Comparison of ENCODE assay signal across 1 cellular context in the genomic region with DNA sequence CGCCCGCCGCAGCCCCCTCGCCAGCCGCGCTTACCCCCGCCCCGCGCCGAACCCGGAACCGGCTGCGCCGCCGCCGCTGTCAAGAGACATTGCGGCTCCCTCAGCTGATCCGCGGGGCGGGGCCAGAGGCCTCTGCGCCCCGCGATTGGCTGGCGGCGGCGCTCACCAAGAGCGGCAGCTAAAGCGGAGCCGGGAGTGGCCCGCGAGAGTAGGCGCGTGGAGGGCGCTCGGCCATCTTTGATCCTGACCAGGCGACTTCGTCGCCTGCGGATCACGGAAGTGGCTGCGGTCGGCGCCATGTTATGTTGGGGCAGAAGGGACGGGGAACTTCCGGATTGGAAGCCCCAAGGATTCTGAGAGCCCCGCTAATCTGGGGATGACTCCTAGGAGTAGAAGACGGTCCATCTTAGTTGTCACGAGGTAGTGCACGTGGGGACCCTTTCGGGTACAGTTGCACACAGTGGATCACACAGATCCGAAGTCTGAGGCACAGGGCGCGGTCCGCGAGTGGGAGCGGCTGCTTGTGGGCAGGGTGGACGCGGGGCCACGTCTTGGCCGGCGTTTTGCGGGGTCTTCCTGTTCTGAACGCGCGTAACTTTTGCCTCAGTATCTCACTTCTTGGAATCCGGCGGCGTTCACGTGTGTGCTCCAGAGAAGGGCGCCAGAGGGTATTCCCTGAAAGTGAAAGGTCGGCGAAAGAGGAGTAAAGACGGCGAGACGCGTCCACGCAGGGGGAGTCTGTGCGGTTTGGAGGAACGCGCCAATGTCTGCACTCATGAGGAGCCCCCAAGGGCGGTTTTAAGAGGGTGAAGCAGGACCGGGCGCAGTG.
A peak's percentile ranks its signal among the peaks of the same experiment; 100 is the strongest.
TF ChIP-seq lines count a peak whose summit lies in the region.

A gene with protein sequence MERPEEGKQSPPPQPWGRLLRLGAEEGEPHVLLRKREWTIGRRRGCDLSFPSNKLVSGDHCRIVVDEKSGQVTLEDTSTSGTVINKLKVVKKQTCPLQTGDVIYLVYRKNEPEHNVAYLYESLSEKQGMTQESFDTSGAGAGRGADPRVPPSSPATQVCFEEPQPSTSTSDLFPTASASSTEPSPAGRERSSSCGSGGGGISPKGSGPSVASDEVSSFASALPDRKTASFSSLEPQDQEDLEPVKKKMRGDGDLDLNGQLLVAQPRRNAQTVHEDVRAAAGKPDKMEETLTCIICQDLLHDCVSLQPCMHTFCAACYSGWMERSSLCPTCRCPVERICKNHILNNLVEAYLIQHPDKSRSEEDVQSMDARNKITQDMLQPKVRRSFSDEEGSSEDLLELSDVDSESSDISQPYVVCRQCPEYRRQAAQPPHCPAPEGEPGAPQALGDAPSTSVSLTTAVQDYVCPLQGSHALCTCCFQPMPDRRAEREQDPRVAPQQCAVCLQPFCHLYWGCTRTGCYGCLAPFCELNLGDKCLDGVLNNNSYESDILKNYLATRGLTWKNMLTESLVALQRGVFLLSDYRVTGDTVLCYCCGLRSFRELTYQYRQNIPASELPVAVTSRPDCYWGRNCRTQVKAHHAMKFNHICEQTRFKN (minus strand): TSS at position 93 of the 829 bp plus-strand sequence. CDS start 277 bp downstream, outside the sequence.

TF ChIP-seq in HepG2, 621 proteins besides CTCF, POLR2A, EP300 and RAD21 (continued from another document and continues in another):
- TF ChIP-seq, protein P1, sequence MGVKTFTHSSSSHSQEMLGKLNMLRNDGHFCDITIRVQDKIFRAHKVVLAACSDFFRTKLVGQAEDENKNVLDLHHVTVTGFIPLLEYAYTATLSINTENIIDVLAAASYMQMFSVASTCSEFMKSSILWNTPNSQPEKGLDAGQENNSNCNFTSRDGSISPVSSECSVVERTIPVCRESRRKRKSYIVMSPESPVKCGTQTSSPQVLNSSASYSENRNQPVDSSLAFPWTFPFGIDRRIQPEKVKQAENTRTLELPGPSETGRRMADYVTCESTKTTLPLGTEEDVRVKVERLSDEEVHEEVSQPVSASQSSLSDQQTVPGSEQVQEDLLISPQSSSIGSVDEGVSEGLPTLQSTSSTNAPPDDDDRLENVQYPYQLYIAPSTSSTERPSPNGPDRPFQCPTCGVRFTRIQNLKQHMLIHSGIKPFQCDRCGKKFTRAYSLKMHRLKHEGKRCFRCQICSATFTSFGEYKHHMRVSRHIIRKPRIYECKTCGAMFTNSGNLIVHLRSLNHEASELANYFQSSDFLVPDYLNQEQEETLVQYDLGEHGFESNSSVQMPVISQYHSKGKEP (CRISPR knock-in tag; IDR thresholded peaks at IDR 0.05) = no peak
- peak; percentile 81; the same call in 1 of the 2 replicates for TF ChIP-seq ZNF44 (CRISPR knock-in tag; IDR thresholded peaks at IDR 0.05)
- no peak for TF ChIP-seq EED (CRISPR knock-in tag; IDR thresholded peaks at IDR 0.05)
- TF ChIP-seq ZBTB8A (CRISPR knock-in tag; IDR thresholded peaks at IDR 0.05; ENCODE audit: borderline replicate concordance, low read depth) = no peak
- 0 out of 2 replicates have a peak, but pooled peaks have one; percentile 15 for TF ChIP-seq SRF (IDR thresholded peaks at IDR 0.05; ENCODE audit: low read depth, low read length)
- TF ChIP-seq TARDBP (CRISPR knock-in tag; IDR thresholded peaks at IDR 0.05) = 0 out of 2 replicates have a peak, but pooled peaks have one; percentile 45
- TF ChIP-seq, protein P2, sequence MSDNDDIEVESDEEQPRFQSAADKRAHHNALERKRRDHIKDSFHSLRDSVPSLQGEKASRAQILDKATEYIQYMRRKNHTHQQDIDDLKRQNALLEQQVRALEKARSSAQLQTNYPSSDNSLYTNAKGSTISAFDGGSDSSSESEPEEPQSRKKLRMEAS (IDR thresholded peaks at IDR 0.05) = peak; percentile 88
- no peak for TF ChIP-seq ZNF468 (CRISPR knock-in tag; IDR thresholded peaks at IDR 0.05)
- TF ChIP-seq HOXD1 (CRISPR knock-in tag; IDR thresholded peaks at IDR 0.05) = peak; percentile 46; the same call in 1 of the 2 replicates
- no peak for TF ChIP-seq ZFP90 (CRISPR knock-in tag; IDR thresholded peaks at IDR 0.05; ENCODE audit: borderline replicate concordance)
- TF ChIP-seq ZKSCAN8 (CRISPR knock-in tag; IDR thresholded peaks at IDR 0.05; ENCODE audit: borderline replicate concordance) = peak; percentile 50; the same call in 1 of the 2 replicates
- no peak for TF ChIP-seq ZNF180 (CRISPR knock-in tag; IDR thresholded peaks at IDR 0.05; ENCODE audit: borderline replicate concordance, low read depth)
- TF ChIP-seq, protein P3, sequence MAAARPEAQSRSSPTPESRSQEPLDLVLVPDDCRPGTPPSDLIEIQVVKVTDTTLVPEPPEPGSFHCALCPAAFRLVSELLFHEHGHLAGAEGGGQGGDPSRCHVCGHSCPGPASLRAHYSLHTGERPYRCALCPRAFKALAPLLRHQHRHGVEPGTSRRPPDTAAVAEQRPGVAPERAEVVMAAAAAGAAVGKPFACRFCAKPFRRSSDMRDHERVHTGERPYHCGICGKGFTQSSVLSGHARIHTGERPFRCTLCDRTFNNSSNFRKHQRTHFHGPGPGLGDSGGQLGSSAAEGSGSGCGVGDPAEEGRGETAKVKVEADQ (CRISPR knock-in tag; IDR thresholded peaks at IDR 0.05; ENCODE audit: borderline replicate concordance) = peak; percentile 64; the same call in 1 of the 2 replicates
- TF ChIP-seq, protein P4, sequence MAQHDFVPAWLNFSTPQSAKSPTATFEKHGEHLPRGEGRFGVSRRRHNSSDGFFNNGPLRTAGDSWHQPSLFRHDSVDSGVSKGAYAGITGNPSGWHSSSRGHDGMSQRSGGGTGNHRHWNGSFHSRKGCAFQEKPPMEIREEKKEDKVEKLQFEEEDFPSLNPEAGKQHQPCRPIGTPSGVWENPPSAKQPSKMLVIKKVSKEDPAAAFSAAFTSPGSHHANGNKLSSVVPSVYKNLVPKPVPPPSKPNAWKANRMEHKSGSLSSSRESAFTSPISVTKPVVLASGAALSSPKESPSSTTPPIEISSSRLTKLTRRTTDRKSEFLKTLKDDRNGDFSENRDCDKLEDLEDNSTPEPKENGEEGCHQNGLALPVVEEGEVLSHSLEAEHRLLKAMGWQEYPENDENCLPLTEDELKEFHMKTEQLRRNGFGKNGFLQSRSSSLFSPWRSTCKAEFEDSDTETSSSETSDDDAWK (CRISPR knock-in tag; IDR thresholded peaks at IDR 0.05) = no peak
- TF ChIP-seq, protein P5, sequence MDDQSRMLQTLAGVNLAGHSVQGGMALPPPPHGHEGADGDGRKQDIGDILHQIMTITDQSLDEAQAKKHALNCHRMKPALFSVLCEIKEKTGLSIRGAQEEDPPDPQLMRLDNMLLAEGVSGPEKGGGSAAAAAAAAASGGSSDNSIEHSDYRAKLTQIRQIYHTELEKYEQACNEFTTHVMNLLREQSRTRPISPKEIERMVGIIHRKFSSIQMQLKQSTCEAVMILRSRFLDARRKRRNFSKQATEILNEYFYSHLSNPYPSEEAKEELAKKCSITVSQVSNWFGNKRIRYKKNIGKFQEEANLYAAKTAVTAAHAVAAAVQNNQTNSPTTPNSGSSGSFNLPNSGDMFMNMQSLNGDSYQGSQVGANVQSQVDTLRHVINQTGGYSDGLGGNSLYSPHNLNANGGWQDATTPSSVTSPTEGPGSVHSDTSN (CRISPR knock-in tag; IDR thresholded peaks at IDR 0.05; ENCODE audit: borderline replicate concordance) = no peak
- no peak; the same call in 1 of the 2 replicates for TF ChIP-seq KDM5A (IDR thresholded peaks at IDR 0.05; ENCODE audit: borderline replicate concordance, low read length)
- TF ChIP-seq ZNF589 (CRISPR knock-in tag; conservative IDR thresholded peaks at IDR 0.05) = no peak
- no peak for TF ChIP-seq MYNN (CRISPR knock-in tag; IDR thresholded peaks at IDR 0.05; ENCODE audit: low read depth)
- no peak for TF ChIP-seq AGO1 (IDR thresholded peaks at IDR 0.05; ENCODE audit: low read depth, low read length, poor library complexity, severe bottlenecking)
- no peak for TF ChIP-seq ZNF713 (CRISPR knock-in tag; IDR thresholded peaks at IDR 0.05)
- TF ChIP-seq ZNF839 (CRISPR knock-in tag; IDR thresholded peaks at IDR 0.05; ENCODE audit: borderline replicate concordance) = no peak
- TF ChIP-seq ZNF484 (CRISPR knock-in tag; IDR thresholded peaks at IDR 0.05; ENCODE audit: borderline replicate concordance, low read depth) = no peak
- TF ChIP-seq MXI1 (IDR thresholded peaks at IDR 0.05; ENCODE audit: borderline replicate concordance, low read depth, low read length) = peak; percentile 68; the same call in 1 of the 3 replicates
- TF ChIP-seq SP1 (IDR thresholded peaks at IDR 0.05) = no peak
- TF ChIP-seq SP1 (CRISPR knock-in tag; IDR thresholded peaks at IDR 0.05) = peak; percentile 53; the same call in 1 of the 2 replicates
- TF ChIP-seq NR2C2 (CRISPR knock-in tag; IDR thresholded peaks at IDR 0.05; ENCODE audit: borderline replicate concordance) = peak; percentile 82; the same call in 1 of the 2 replicates
- TF ChIP-seq, protein P6, sequence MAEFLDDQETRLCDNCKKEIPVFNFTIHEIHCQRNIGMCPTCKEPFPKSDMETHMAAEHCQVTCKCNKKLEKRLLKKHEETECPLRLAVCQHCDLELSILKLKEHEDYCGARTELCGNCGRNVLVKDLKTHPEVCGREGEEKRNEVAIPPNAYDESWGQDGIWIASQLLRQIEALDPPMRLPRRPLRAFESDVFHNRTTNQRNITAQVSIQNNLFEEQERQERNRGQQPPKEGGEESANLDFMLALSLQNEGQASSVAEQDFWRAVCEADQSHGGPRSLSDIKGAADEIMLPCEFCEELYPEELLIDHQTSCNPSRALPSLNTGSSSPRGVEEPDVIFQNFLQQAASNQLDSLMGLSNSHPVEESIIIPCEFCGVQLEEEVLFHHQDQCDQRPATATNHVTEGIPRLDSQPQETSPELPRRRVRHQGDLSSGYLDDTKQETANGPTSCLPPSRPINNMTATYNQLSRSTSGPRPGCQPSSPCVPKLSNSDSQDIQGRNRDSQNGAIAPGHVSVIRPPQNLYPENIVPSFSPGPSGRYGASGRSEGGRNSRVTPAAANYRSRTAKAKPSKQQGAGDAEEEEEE (CRISPR knock-in tag; IDR thresholded peaks at IDR 0.05; ENCODE audit: borderline replicate concordance) = no peak
- peak; percentile 12; the same call in 1 of the 2 replicates for TF ChIP-seq MAZ (IDR thresholded peaks at IDR 0.05; ENCODE audit: borderline replicate concordance, low read depth, low read length)
- TF ChIP-seq MAZ (CRISPR knock-in tag; IDR thresholded peaks at IDR 0.05; ENCODE audit: low read depth) = no peak
- TF ChIP-seq GATAD1 (CRISPR knock-in tag; IDR thresholded peaks at IDR 0.05) = peak; percentile 75
- TF ChIP-seq ELF1 (CRISPR knock-in tag; IDR thresholded peaks at IDR 0.05) = peak; percentile 99
- TF ChIP-seq, protein P7, sequence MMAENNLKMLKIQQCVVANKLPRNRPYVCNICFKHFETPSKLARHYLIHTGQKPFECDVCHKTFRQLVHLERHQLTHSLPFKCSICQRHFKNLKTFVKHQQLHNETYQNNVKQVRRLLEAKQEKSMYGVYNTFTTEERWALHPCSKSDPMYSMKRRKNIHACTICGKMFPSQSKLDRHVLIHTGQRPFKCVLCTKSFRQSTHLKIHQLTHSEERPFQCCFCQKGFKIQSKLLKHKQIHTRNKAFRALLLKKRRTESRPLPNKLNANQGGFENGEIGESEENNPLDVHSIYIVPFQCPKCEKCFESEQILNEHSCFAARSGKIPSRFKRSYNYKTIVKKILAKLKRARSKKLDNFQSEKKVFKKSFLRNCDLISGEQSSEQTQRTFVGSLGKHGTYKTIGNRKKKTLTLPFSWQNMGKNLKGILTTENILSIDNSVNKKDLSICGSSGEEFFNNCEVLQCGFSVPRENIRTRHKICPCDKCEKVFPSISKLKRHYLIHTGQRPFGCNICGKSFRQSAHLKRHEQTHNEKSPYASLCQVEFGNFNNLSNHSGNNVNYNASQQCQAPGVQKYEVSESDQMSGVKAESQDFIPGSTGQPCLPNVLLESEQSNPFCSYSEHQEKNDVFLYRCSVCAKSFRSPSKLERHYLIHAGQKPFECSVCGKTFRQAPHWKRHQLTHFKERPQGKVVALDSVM (CRISPR knock-in tag; IDR thresholded peaks at IDR 0.05) = no peak
- TF ChIP-seq, protein P8, sequence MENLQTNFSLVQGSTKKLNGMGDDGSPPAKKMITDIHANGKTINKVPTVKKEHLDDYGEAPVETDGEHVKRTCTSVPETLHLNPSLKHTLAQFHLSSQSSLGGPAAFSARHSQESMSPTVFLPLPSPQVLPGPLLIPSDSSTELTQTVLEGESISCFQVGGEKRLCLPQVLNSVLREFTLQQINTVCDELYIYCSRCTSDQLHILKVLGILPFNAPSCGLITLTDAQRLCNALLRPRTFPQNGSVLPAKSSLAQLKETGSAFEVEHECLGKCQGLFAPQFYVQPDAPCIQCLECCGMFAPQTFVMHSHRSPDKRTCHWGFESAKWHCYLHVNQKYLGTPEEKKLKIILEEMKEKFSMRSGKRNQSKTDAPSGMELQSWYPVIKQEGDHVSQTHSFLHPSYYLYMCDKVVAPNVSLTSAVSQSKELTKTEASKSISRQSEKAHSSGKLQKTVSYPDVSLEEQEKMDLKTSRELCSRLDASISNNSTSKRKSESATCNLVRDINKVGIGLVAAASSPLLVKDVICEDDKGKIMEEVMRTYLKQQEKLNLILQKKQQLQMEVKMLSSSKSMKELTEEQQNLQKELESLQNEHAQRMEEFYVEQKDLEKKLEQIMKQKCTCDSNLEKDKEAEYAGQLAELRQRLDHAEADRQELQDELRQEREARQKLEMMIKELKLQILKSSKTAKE (CRISPR knock-in tag; IDR thresholded peaks at IDR 0.05; ENCODE audit: borderline replicate concordance) = no peak
- TF ChIP-seq, protein P9, sequence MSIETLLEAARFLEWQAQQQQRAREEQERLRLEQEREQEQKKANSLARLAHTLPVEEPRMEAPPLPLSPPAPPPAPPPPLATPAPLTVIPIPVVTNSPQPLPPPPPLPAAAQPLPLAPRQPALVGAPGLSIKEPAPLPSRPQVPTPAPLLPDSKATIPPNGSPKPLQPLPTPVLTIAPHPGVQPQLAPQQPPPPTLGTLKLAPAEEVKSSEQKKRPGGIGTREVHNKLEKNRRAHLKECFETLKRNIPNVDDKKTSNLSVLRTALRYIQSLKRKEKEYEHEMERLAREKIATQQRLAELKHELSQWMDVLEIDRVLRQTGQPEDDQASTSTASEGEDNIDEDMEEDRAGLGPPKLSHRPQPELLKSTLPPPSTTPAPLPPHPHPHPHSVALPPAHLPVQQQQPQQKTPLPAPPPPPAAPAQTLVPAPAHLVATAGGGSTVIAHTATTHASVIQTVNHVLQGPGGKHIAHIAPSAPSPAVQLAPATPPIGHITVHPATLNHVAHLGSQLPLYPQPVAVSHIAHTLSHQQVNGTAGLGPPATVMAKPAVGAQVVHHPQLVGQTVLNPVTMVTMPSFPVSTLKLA (IDR thresholded peaks at IDR 0.05) = peak; percentile 71
- TF ChIP-seq, protein P10, sequence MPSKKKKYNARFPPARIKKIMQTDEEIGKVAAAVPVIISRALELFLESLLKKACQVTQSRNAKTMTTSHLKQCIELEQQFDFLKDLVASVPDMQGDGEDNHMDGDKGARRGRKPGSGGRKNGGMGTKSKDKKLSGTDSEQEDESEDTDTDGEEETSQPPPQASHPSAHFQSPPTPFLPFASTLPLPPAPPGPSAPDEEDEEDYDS (CRISPR knock-in tag; IDR thresholded peaks at IDR 0.05) = peak; percentile 40; the same call in 1 of the 2 replicates
- no peak for TF ChIP-seq SUZ12 (IDR thresholded peaks at IDR 0.05; ENCODE audit: low read depth, low read length)
- TF ChIP-seq, protein P11, sequence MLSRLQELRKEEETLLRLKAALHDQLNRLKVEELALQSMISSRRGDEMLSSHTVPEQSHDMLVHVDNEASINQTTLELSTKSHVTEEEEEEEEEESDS (CRISPR knock-in tag; IDR thresholded peaks at IDR 0.05; ENCODE audit: borderline replicate concordance) = no peak
- TF ChIP-seq HOXA7 (CRISPR knock-in tag; IDR thresholded peaks at IDR 0.05) = no peak
- TF ChIP-seq ZNF709 (CRISPR knock-in tag; IDR thresholded peaks at IDR 0.05) = no peak
- TF ChIP-seq ZFY (CRISPR knock-in tag; IDR thresholded peaks at IDR 0.05) = peak; percentile 64
